In the genomic region with DNA sequence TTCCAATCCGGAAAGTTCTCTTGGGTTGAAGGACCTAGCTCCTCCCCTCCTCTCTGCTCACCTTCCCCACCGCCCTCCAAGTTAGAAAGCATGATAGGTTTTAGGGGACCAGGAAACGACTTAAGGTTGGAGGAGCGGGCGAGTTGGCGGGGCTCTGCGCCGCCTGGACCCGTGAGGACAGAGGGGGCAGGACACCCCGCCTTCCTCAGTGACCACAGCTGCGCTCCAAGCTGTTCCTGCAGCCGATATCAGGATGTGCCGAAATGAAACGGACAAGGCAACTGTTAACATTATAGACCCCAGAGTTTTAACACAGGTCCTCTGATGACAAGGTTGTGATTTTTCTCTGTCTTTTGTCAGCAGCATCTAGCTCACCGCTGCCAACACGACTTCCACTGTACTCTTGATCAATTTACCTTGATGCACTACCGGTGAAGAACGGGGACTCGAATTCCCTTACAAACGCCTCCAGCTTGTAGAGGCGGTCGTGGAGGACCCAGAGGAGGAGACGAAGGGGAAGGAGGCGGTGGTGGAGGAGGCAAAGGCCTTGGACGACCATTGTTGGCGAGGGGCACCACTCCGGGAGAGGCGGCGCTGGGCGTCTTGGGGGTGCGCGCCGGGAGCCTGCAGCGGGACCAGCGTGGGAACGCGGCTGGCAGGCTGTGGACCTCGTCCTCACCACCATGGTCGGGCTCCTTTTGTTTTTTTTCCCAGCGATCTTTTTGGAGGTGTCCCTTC, we compare ENCODE assay signal across 13 cellular contexts. TPM values are rescaled to one million over a fixed set of nuclear protein-coding genes. Genes with fewer than 3 reads are reported as not detected.
A peak's percentile ranks its signal among the peaks of the same experiment; 100 is the strongest.
DNase-seq lines count a peak whose midpoint lies in the region; TF ChIP-seq lines count a peak whose summit lies in the region.
"Had no signal": no experiment of that assay in that cellular context is flagged by ENCODE, and none has a peak within 500 bp of the region (broad histone marks: within the 10 kb centered on the region; RNA-seq: fewer than 3 reads in every experiment).

TSS of gene GRM1 (plus strand) at position 228 of the 738 bp plus-strand sequence. CDS start at position 684, 456 bp downstream.

- H3K4me3 ChIP-seq in ACC112 (ENCODE audit: low read depth, low read length): peak within 1 kb of the TSS; percentile 30; the same call in 1 of the 2 replicates
- peak within 1 kb of the TSS; percentile 84 for H3K4me3 ChIP-seq in HUES48 (ENCODE audit: low read depth, low read length)
- no peak within 1 kb of the TSS for H3K4me3 ChIP-seq in tibial nerve
- H3K4me3 ChIP-seq: BLaER1 treated with 17β-estradiol and CSF1 and Interleukin-3, amounts not matched to agents 10 nM and 100 nM had no signal

- H3K4me3 Mint-ChIP-seq in endothelial cell (ENCODE audit: unreplicated experiment): peak within 1 kb of the TSS; percentile 81
- H3K4me3 Mint-ChIP-seq in nephron: peak within 1 kb of the TSS in 2 of 3 experiments; percentile 34 to 37
- H3K4me3 Mint-ChIP-seq: activated T-cell treated with anti-CD3 and anti-CD28 coated beads, Interleukin-2, amount 50 U/mL, for 4 hours; stimulated activated naive B cell treated with anti-CD40 and anti-IgM and Interleukin-4, amounts not matched to agents 10 μg/mL and 1 μg/mL and 100 μg/mL, for 72 hours had no signal

- H3K4me1 ChIP-seq in ACC112 (ENCODE audit: control insufficient read depth, insufficient read depth, low read length, unreplicated experiment) (no peaks in the 10 kb centered on the region), HUES48 (ENCODE audit: control insufficient read depth, insufficient read depth, low read length) (no peaks in the 10 kb centered on the region), tibial nerve (peaks cover 0 to 3% (median 0%) of the 10 kb centered on the region in 4 donors)
- H3K4me1 ChIP-seq: BLaER1 treated with 17β-estradiol and CSF1 and Interleukin-3, amounts not matched to agents 10 nM and 100 nM had no signal

- 4 to 6% methylated on average over 37 to 40 of the region's 40 CpGs for WGBS in tibial nerve, 2 donors

- H3K27me3 ChIP-seq in ACC112 (ENCODE audit: insufficient read depth, low read length): peaks cover 92% of the 10 kb centered on the region
- peaks cover 50% of the 10 kb centered on the region for H3K27me3 ChIP-seq in HUES48 (ENCODE audit: control insufficient read depth, insufficient read depth, low read length)
- peaks cover 0 to 35% of the 10 kb centered on the region in 2 donors for H3K27me3 ChIP-seq in tibial nerve

- H3K27me3 Mint-ChIP-seq in endothelial cell (ENCODE audit: unreplicated experiment): peaks cover 6% of the 10 kb centered on the region
- peaks cover 67% of the 10 kb centered on the region for H3K27me3 Mint-ChIP-seq in nephron (ENCODE audit: low read depth)

- no peaks in the 10 kb centered on the region for H3K36me3 Mint-ChIP-seq in endothelial cell (ENCODE audit: low read depth, unreplicated experiment)
- no peaks in the 10 kb centered on the region for H3K36me3 Mint-ChIP-seq in nephron (ENCODE audit: low read depth)
- H3K36me3 Mint-ChIP-seq: stimulated activated naive B cell treated with anti-CD40 and anti-IgM and Interleukin-4, amounts not matched to agents 10 μg/mL and 1 μg/mL and 100 μg/mL, for 72 hours had no signal

- H3K9me3 Mint-ChIP-seq in endothelial cell (ENCODE audit: unreplicated experiment): no peaks in the 10 kb centered on the region
- no peaks in the 10 kb centered on the region for H3K9me3 Mint-ChIP-seq in nephron

- H2AFZ ChIP-seq in ACC112 (ENCODE audit: low read length, unreplicated experiment): no peak within 1 kb of the TSS

- no peak for TF ChIP-seq EP300 in tibial nerve (IDR thresholded peaks at IDR 0.05)

- TF ChIP-seq POLR2A in tibial nerve (IDR thresholded peaks at IDR 0.05): no peak

- H3K36me3 ChIP-seq in ACC112 (ENCODE audit: insufficient read depth, low read length) (no peaks in the 10 kb centered on the region), HUES48 (ENCODE audit: control insufficient read depth, insufficient read depth, low read length) (no peaks in the 10 kb centered on the region), tibial nerve (no peaks in the 10 kb centered on the region)
- H3K36me3 ChIP-seq: BLaER1 treated with 17β-estradiol and CSF1 and Interleukin-3, amounts not matched to agents 10 nM and 100 nM had no signal

- H3K79me2 ChIP-seq in ACC112 (ENCODE audit: control insufficient read depth, insufficient read depth, low read length, unreplicated experiment): no peaks in the 10 kb centered on the region

- TF ChIP-seq CTCF in endothelial cell (IDR thresholded peaks at IDR 0.05; ENCODE audit: unreplicated experiment) (no peak), nephron (IDR thresholded peaks at IDR 0.05; ENCODE audit: unreplicated experiment in 3 of 3) (no peak), tibial nerve (IDR thresholded peaks at IDR 0.05) (no peak)

- H3K4me1 Mint-ChIP-seq in endothelial cell (ENCODE audit: unreplicated experiment) (peaks cover 15% of the 10 kb centered on the region), nephron (peaks cover 6% of the 10 kb centered on the region)

- no peaks in the 10 kb centered on the region for H3K9me3 ChIP-seq in HUES48 (ENCODE audit: control insufficient read depth, insufficient read depth, low read length)
- no peaks in the 10 kb centered on the region for H3K9me3 ChIP-seq in tibial nerve

- H3K27ac ChIP-seq in ACC112 (ENCODE audit: low read depth, low read length) (no peak within 1 kb of the TSS), HUES48 (ENCODE audit: low read depth, low read length) (no peak within 1 kb of the TSS), tibial nerve (no peak within 1 kb of the TSS)
- H3K27ac ChIP-seq: BLaER1 treated with 17β-estradiol and CSF1 and Interleukin-3, amounts not matched to agents 10 nM and 100 nM had no signal

- no peak within 1 kb of the TSS for H3K27ac Mint-ChIP-seq in endothelial cell (ENCODE audit: unreplicated experiment)
- no peak within 1 kb of the TSS for H3K27ac Mint-ChIP-seq in nephron
- H3K27ac Mint-ChIP-seq: stimulated activated naive B cell treated with anti-CD40 and anti-IgM and Interleukin-4, amounts not matched to agents 10 μg/mL and 1 μg/mL and 100 μg/mL, for 72 hours had no signal

- no peak within 1 kb of the TSS for H3K9ac ChIP-seq in HUES48 (ENCODE audit: low read depth, low read length)
- H3K9ac ChIP-seq: BLaER1 treated with 17β-estradiol and CSF1 and Interleukin-3, amounts not matched to agents 10 nM and 100 nM had no signal

- DNase-seq in endothelial cell (ENCODE audit: low spot score): peak; percentile 4
- DNase-seq in tibial nerve (ENCODE audit: low spot score in 2 of 2): no peak
- DNase-seq in 8988T: no peak
- no peak for DNase-seq in activated CD4-positive, alpha-beta T cell treated with anti-CD3 and anti-CD28 coated beads, Interleukin-2, amount 50 U/mL, for 48 hours
- no peak for DNase-seq in activated CD8-positive, alpha-beta memory T cell treated with anti-CD3 and anti-CD28 coated beads, Interleukin-2, amount 50 U/mL, for 4 hours
- DNase-seq: NCI-H2029; stimulated activated naive B cell treated with anti-CD40 and anti-IgM and Interleukin-4, amounts not matched to agents 10 μg/mL and 1 μg/mL and 100 μg/mL, for 72 hours had no signal

RNA-seq across cellular contexts. Expression of gene GRM1, which starts in this region (rescaled TPM):
- 0.23 TPM for total RNA-seq in endothelial cell (ENCODE audit: unreplicated experiment)
- under 1 TPM in 3 of 4 donors, not detected in 1; 0.30 to 0.63 (median 0.44) TPM for total RNA-seq in tibial nerve
- total RNA-seq: activated T-cell treated with anti-CD3 and anti-CD28 coated beads, Interleukin-2, amount 50 U/mL, for 4 hours; left colon had no signal

Comparison
In these comparisons a context has a peak if more than half of its experiments do, and no peak if none do; other contexts are left out.
1. Peak in DNase-seq in endothelial cell; RNA of the gene not detected or under 1 TPM.
2. H3K4me3 ChIP-seq: peak in ACC112 (single experiment) and HUES48 (single experiment); none in tibial nerve (0 of 4).